Comparison of ENCODE assay signal across 1 cellular context in genomic region chrX:153494541-153495361, GRCh38.
TF ChIP-seq lines count a peak whose summit lies in the region.

Gene BGN, plus strand, starts transcription at chrX:153494980. Its CDS starts 9,652 bp downstream, at chrX:153504632.

TF ChIP-seq in HepG2, 621 proteins besides CTCF, POLR2A, EP300 and RAD21 (continued from another document):
- no peak for TF ChIP-seq MED8 (CRISPR knock-in tag; IDR thresholded peaks at IDR 0.05; ENCODE audit: insufficient replicate concordance)
